In genomic region chr19:13056052-13056660, GRCh38 we compare ENCODE assay signal across 1 cellular context.
A peak's percentile ranks its signal among the peaks of the same experiment; 100 is the strongest.
TF ChIP-seq lines count a peak whose summit lies in the region.

No MANE protein-coding gene starts in this region.

TF ChIP-seq in SK-N-SH, 30 proteins besides CTCF, POLR2A, EP300 and RAD21 (continued from another document):
- no peak for TF ChIP-seq NRF1 (IDR thresholded peaks at IDR 0.05; ENCODE audit: low read depth, low read length)
- peak; percentile 30; the same call in 1 of the 2 replicates for TF ChIP-seq REST (IDR thresholded peaks at IDR 0.05; ENCODE audit: low read depth, low read length)
- 0 out of 2 replicates have a peak, but pooled peaks have one; percentile 34 for TF ChIP-seq PBX3 (IDR thresholded peaks at IDR 0.05)
- peak; percentile 85 for TF ChIP-seq NFIC (IDR thresholded peaks at IDR 0.05; ENCODE audit: borderline replicate concordance)
- TF ChIP-seq GATA2 (CRISPR knock-in tag; IDR thresholded peaks at IDR 0.05) = no peak
- no peak for TF ChIP-seq YY1 (IDR thresholded peaks at IDR 0.05; ENCODE audit: low read depth)
- TF ChIP-seq ELF1 (IDR thresholded peaks at IDR 0.05) = no peak
- TF ChIP-seq FOXJ3 (CRISPR knock-in tag; IDR thresholded peaks at IDR 0.05) = no peak
